20 cellular contexts compared by ENCODE assay signal in the genomic region with DNA sequence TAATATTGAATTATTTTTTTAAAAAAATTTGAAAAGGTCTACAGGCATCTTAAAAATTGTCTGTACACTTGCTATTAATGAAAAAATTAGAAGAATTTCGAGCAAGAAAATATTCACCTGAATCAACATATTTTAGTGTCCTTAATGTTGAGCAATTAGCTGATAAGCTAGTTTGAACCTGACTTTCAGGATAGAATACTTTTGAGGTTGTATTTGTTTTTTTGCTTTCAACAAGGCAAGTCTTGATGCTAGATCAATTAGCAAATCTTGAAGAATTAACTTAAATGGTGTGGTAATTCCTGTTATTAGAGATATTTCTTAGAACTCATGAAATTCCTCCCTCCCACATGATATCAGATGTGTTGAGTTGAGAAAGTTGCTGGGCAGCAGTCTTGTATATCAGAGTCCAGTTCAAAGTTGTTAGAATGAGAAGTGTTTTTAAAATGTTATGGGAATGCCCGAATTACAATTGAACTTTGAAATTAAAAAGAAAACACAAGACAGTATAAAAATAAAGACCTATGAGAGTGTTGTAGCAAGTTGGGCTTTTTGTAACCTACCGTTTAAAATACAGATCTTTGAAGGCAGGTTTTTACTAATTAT.
DNase-seq lines count a peak whose midpoint lies in the region; ATAC-seq and TF ChIP-seq lines count a peak whose summit lies in the region.
"Had no signal": no experiment of that assay in that cellular context is flagged by ENCODE, and none has a peak within 500 bp of the region (broad histone marks: within the 10 kb centered on the region; RNA-seq: fewer than 3 reads in every experiment).

No MANE protein-coding gene starts in this region.

- peak; percentile 42 for ATAC-seq in left ventricle myocardium superior
- no peak for ATAC-seq in GM19452 (IDR thresholded peaks at IDR 0.05; ENCODE audit: unreplicated experiment)
- no peak for ATAC-seq in HG03457 (IDR thresholded peaks at IDR 0.05; ENCODE audit: unreplicated experiment)
- no peak for ATAC-seq in HG03378 (IDR thresholded peaks at IDR 0.05; ENCODE audit: unreplicated experiment)
- ATAC-seq: activated CD4-positive, alpha-beta T cell treated with anti-CD3 and anti-CD28 coated beads for 36 hours; activated naive CD4-positive, alpha-beta T cell treated with anti-CD3 and anti-CD28 coated beads, Interleukin-2, amount 50 U/mL, for 72 hours; stimulated activated naive CD8-positive, alpha-beta T cell treated with anti-CD3 and anti-CD28 coated beads, Interleukin-15, amount 100 ng/mL, for 72 hours had no signal

- peaks cover 12% of the 10 kb centered on the region for H3K9me3 Mint-ChIP-seq in nephron

- no peaks in the 10 kb centered on the region for H3K27me3 Mint-ChIP-seq in nephron (ENCODE audit: low read depth)
- H3K27me3 Mint-ChIP-seq: activated CD4-positive, alpha-beta T cell treated with anti-CD3 and anti-CD28 coated beads for 36 hours; stimulated activated naive CD8-positive, alpha-beta T cell treated with anti-CD3 and anti-CD28 coated beads, Interleukin-15, amount 100 ng/mL, for 72 hours had no signal

- H3K4me3 ChIP-seq in cardiac muscle cell: no peak overlapping the region
- H3K4me3 ChIP-seq: MG63, spleen, upper lobe of left lung had no signal

- H3K4me1 Mint-ChIP-seq in nephron: peaks cover 40% of the 10 kb centered on the region

- no peaks in the 10 kb centered on the region for H3K36me3 ChIP-seq in cardiac muscle cell
- H3K36me3 ChIP-seq: MG63, upper lobe of left lung had no signal

- H3K4me3 Mint-ChIP-seq in nephron: peak overlapping the region in 1 of 3 experiments; percentile 50
- H3K4me3 Mint-ChIP-seq: activated CD4-positive, alpha-beta T cell treated with anti-CD3 and anti-CD28 coated beads for 36 hours; neural crest cell; stimulated activated naive CD8-positive, alpha-beta T cell treated with anti-CD3 and anti-CD28 coated beads, Interleukin-15, amount 100 ng/mL, for 72 hours had no signal

- TF ChIP-seq CTCF in cardiac muscle cell (IDR thresholded peaks at IDR 0.05; ENCODE audit: low read depth, low read length) (no peak), nephron (IDR thresholded peaks at IDR 0.05; ENCODE audit: unreplicated experiment in 3 of 3) (no peak)

- DNase-seq in cardiac muscle cell (ENCODE audit: low read depth in 1 of 2, low spot score in 1 of 2): no peak
- DNase-seq in cardiac septum (ENCODE audit: low spot score): no peak
- no peak for DNase-seq in left ventricle myocardium superior
- no peak for DNase-seq in DMS114 treated with DMSO at 0.1 percent for 48 hours (lab: John Stamatoyannopoulos, UW; ENCODE audit: unreplicated experiment)
- DNase-seq: activated CD4-positive, alpha-beta T cell treated with anti-CD3 and anti-CD28 coated beads for 36 hours; C1 segment of cervical spinal cord; head of caudate nucleus; IMR-90; MG63; NCI-H524 treated with DMSO at 0.1 percent for 48 hours; spleen; stimulated activated CD4-positive, alpha-beta T cell treated with anti-CD3 and anti-CD28 coated beads, Interleukin-4, amount 100 ng/mL, for 4 hours; stimulated activated naive CD8-positive, alpha-beta T cell treated with anti-CD3 and anti-CD28 coated beads, Interleukin-15, amount 100 ng/mL, for 72 hours had no signal

- peaks cover 31% of the 10 kb centered on the region for H3K4me1 ChIP-seq in cardiac muscle cell (ENCODE audit: low read depth)

- H3K9me3 ChIP-seq in cardiac muscle cell (ENCODE audit: low read depth): no peaks in the 10 kb centered on the region
- H3K9me3 ChIP-seq: MG63 had no signal

- H3K27me3 ChIP-seq in cardiac muscle cell: no peaks in the 10 kb centered on the region
- H3K27me3 ChIP-seq: MG63, spleen, upper lobe of left lung had no signal

- peak overlapping the region; percentile 47 to 80 (median 61) for H3K27ac Mint-ChIP-seq in nephron
- H3K27ac Mint-ChIP-seq: activated CD4-positive, alpha-beta T cell treated with anti-CD3 and anti-CD28 coated beads for 36 hours; activated naive CD4-positive, alpha-beta T cell treated with anti-CD3 and anti-CD28 coated beads, Interleukin-2, amount 50 U/mL, for 72 hours; stimulated activated naive CD8-positive, alpha-beta T cell treated with anti-CD3 and anti-CD28 coated beads, Interleukin-15, amount 100 ng/mL, for 72 hours had no signal

- peaks cover 24% of the 10 kb centered on the region for H3K36me3 Mint-ChIP-seq in nephron (ENCODE audit: low read depth)

- peak overlapping the region; percentile 22 for H3K27ac ChIP-seq in cardiac muscle cell
- H3K27ac ChIP-seq: spleen had no signal

- intact Hi-C loops in cardiac septum (cut with DNase I): no loop called here
- intact Hi-C loops in left ventricle myocardium superior (cut with micrococcal nuclease): no loop called here
